1 cellular context compared by ENCODE assay signal in the genomic region with DNA sequence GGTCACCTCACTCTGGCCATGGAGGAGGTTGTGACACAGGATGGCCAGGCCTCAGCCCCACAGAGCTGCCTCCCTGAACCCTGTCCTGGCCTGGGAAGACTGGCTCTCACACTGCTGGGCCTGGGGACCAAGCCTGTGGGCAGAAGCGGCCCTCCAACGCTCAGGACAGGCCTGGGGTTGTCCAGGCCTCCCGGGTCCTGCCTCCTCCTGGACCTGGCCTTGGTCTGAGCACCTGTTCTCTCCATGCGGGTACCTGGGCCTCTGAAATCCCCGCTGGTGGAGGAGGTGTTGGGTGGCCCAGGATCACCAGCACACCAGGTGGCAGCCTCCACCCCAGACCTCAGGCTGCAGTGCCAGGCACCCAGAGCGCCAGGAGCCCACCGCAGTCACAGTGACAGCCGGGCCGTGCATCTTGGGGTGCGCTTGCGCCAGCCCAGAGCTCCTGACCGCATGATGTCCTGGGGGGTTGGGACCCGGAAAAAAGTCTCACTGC.
TF ChIP-seq lines count a peak whose summit lies in the region.

No MANE protein-coding gene starts in this region.

TF ChIP-seq in HEK293, 187 proteins besides CTCF, POLR2A, EP300 and RAD21 (continued from another document):
- TF ChIP-seq, protein P1, sequence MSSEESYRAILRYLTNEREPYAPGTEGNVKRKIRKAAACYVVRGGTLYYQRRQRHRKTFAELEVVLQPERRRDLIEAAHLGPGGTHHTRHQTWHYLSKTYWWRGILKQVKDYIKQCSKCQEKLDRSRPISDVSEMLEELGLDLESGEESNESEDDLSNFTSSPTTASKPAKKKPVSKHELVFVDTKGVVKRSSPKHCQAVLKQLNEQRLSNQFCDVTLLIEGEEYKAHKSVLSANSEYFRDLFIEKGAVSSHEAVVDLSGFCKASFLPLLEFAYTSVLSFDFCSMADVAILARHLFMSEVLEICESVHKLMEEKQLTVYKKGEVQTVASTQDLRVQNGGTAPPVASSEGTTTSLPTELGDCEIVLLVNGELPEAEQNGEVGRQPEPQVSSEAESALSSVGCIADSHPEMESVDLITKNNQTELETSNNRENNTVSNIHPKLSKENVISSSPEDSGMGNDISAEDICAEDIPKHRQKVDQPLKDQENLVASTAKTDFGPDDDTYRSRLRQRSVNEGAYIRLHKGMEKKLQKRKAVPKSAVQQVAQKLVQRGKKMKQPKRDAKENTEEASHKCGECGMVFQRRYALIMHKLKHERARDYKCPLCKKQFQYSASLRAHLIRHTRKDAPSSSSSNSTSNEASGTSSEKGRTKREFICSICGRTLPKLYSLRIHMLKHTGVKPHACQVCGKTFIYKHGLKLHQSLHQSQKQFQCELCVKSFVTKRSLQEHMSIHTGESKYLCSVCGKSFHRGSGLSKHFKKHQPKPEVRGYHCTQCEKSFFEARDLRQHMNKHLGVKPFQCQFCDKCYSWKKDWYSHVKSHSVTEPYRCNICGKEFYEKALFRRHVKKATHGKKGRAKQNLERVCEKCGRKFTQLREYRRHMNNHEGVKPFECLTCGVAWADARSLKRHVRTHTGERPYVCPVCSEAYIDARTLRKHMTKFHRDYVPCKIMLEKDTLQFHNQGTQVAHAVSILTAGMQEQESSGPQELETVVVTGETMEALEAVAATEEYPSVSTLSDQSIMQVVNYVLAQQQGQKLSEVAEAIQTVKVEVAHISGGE (tag by site-specific recombination; conservative IDR thresholded peaks at IDR 0.05; ENCODE audit: low read depth): peak; percentile 71
